In the genomic region with DNA sequence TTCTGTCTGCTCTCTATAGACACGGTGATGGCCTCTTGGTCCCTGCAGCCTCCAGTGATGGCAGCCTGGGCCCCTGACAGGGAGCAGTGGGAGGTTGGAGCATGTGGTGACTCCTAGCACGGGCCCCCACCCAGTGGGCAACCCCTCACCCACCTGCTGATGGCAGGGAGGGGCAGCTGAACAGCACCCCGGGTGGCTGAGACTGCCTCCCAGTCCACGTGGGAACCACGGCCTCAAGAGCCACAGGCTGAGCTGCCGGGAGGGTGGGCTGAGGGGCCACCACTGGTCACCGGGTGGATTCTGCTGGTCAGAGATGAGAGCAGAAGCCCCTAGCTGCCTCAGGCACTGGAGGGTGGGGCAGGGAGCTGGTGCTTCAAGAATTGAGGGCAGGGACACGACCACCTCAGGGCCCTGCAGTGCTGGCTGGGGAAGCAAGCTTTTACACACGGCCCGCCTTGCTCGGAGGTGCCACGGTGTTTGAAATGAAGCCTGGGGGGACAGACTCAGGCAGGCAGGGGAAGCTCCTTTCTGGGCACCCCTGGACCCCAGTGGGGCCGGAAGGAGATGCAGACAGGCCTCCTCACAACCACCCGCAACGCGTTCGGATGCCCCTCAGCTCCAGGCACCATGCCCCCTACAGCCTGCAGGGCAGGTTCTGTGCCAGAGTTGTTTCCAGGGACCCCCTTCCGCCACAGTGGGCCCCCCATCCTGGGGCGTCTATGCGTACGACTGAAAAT, we compare ENCODE assay signal across 20 cellular contexts. TPM values are rescaled to one million over a fixed set of nuclear protein-coding genes. Genes with fewer than 3 reads are reported as not detected.
A peak's percentile ranks its signal among the peaks of the same experiment; 100 is the strongest.
DNase-seq lines count a peak whose midpoint lies in the region; ATAC-seq and TF ChIP-seq lines count a peak whose summit lies in the region.
"Had no signal": no experiment of that assay in that cellular context is flagged by ENCODE, and none has a peak within 500 bp of the region (broad histone marks: within the 10 kb centered on the region; RNA-seq: fewer than 3 reads in every experiment).

No MANE protein-coding gene starts in this region.

- no peaks in the 10 kb centered on the region for H3K9me3 ChIP-seq in WERI-Rb-1 (ENCODE audit: severe bottlenecking)
- H3K9me3 ChIP-seq in lower lobe of right lung = no peaks in the 10 kb centered on the region
- H3K9me3 ChIP-seq: gastrocnemius medialis, HAP-1, uterus had no signal

- peaks cover 23% of the 10 kb centered on the region for H3K4me1 Mint-ChIP-seq in CD14-positive monocyte

- no peaks in the 10 kb centered on the region for H3K27me3 Mint-ChIP-seq in CD14-positive monocyte (ENCODE audit: low read depth in 3 of 3)
- H3K27me3 Mint-ChIP-seq: activated naive CD8-positive, alpha-beta T cell; CD4-positive, alpha-beta memory T cell; stimulated activated naive B cell treated with anti-CD40 and anti-IgM and Interleukin-4, amounts not matched to agents 10 μg/mL and 1 μg/mL and 100 μg/mL, for 72 hours had no signal

- H3K27ac ChIP-seq in WERI-Rb-1 (no peak overlapping the region), lower lobe of right lung (no peak overlapping the region)
- H3K27ac ChIP-seq: cardiac muscle cell, gastrocnemius medialis, uterus had no signal

- H3K9me3 Mint-ChIP-seq in CD14-positive monocyte = no peaks in the 10 kb centered on the region
- H3K9me3 Mint-ChIP-seq: stimulated activated naive B cell treated with anti-CD40 and anti-IgM and Interleukin-4, amounts not matched to agents 10 μg/mL and 1 μg/mL and 100 μg/mL, for 72 hours had no signal

- DNase-seq in AG08396 (ENCODE audit: low spot score) (peak; percentile 4), CD14-positive monocyte (ENCODE audit: low spot score) (peak; percentile 44), WERI-Rb-1 (peak; percentile 9), lower lobe of right lung (peak; percentile 34), NCI-H774 (lab: John Stamatoyannopoulos, UW) (no peak), DMS153 (lab: John Stamatoyannopoulos, UW) (no peak), retina (no peak)
- DNase-seq: activated CD4-positive, alpha-beta T cell treated with anti-CD3 and anti-CD28 coated beads, Interleukin-2, amount 50 U/mL, for 4 hours; CD4-positive, alpha-beta memory T cell; GDM1; Karpas-422; NCI-H1694; NCI-H526; stimulated activated CD4-positive, alpha-beta T cell treated with anti-CD3 and anti-CD28 coated beads, Interleukin-4, amount 100 ng/mL, for 1 hour; stimulated activated naive B cell treated with anti-CD40 and anti-IgM and Interleukin-4, amounts not matched to agents 10 μg/mL and 1 μg/mL and 100 μg/mL, for 72 hours had no signal

- no peak overlapping the region for H3K27ac Mint-ChIP-seq in CD14-positive monocyte
- H3K27ac Mint-ChIP-seq: activated naive CD8-positive, alpha-beta T cell; stimulated activated naive B cell treated with anti-CD40 and anti-IgM and Interleukin-4, amounts not matched to agents 10 μg/mL and 1 μg/mL and 100 μg/mL, for 72 hours had no signal

- H3K36me3 Mint-ChIP-seq in CD14-positive monocyte = peaks cover 26 to 50% of the 10 kb centered on the region in 2 donors
- H3K36me3 Mint-ChIP-seq: activated naive CD8-positive, alpha-beta T cell had no signal

- intact Hi-C loops in CD14-positive monocyte (cut with micrococcal nuclease) (loop anchor here in 1 of 2 donors (10.0 kb wide), 1 partner anchor 673 kb away; no protein-coding TSS in a partner anchor), lower lobe of right lung (cut with DNase I) (no loop called here)

- no peak overlapping the region for H3K4me3 ChIP-seq in WERI-Rb-1 (ENCODE audit: low read depth, low read length)
- no peak overlapping the region for H3K4me3 ChIP-seq in lower lobe of right lung
- H3K4me3 ChIP-seq: cardiac muscle cell, gastrocnemius medialis, HAP-1, uterus had no signal

- H3K4me1 ChIP-seq in lower lobe of right lung = peaks cover 35% of the 10 kb centered on the region

- TF ChIP-seq CTCF in CD14-positive monocyte (IDR thresholded peaks at IDR 0.05) (no peak), WERI-Rb-1 (IDR thresholded peaks at IDR 0.05; ENCODE audit: low read depth, low read length) (no peak), lower lobe of right lung (IDR thresholded peaks at IDR 0.05) (no peak)

- ATAC-seq in lower lobe of right lung = no peak
- ATAC-seq: gastrocnemius medialis; stimulated activated naive B cell treated with anti-CD40 and anti-IgM and Interleukin-4, amounts not matched to agents 10 μg/mL and 1 μg/mL and 100 μg/mL, for 72 hours had no signal

- H3K4me3 Mint-ChIP-seq in CD14-positive monocyte = no peak overlapping the region
- H3K4me3 Mint-ChIP-seq: activated naive CD8-positive, alpha-beta T cell; stimulated activated naive B cell treated with anti-CD40 and anti-IgM and Interleukin-4, amounts not matched to agents 10 μg/mL and 1 μg/mL and 100 μg/mL, for 72 hours had no signal

- H3K36me3 ChIP-seq in WERI-Rb-1 = peaks cover 24% of the 10 kb centered on the region
- peaks cover 61% of the 10 kb centered on the region for H3K36me3 ChIP-seq in lower lobe of right lung
- H3K36me3 ChIP-seq: HAP-1, uterus had no signal

- H3K27me3 ChIP-seq in WERI-Rb-1 (ENCODE audit: insufficient read depth, low read depth, severe bottlenecking) (no peaks in the 10 kb centered on the region), lower lobe of right lung (ENCODE audit: low read depth) (no peaks in the 10 kb centered on the region)
- H3K27me3 ChIP-seq: cardiac muscle cell, gastrocnemius medialis, uterus had no signal

RNA-seq across cellular contexts. Expression of gene HAUS3, which starts 6.3 kb away (rescaled TPM):
- 1 to 10 TPM; 4.4 to 5.0 TPM for polyA plus RNA-seq in CD14-positive monocyte
- 12.3 TPM for total RNA-seq in lower lobe of right lung

RNA-seq across cellular contexts. Expression of gene POLN, which starts 6.3 kb away (rescaled TPM):
- polyA plus RNA-seq in CD14-positive monocyte = under 1 TPM; 0.08 to 0.33 TPM
- total RNA-seq in lower lobe of right lung = 2.2 TPM

RNA-seq across cellular contexts. Expression of gene MXD4, which starts 13.7 kb away (rescaled TPM):
- 10 to 100 TPM; 24.5 to 35.9 TPM for polyA plus RNA-seq in CD14-positive monocyte
- total RNA-seq in lower lobe of right lung = 74.3 TPM

Comparison
In these comparisons a context has a peak if more than half of its experiments do, and no peak if none do; other contexts are left out.
1. DNase-seq: peak in AG08396 (single experiment), CD14-positive monocyte (single experiment), WERI-Rb-1 (single experiment) and lower lobe of right lung (single experiment); none in NCI-H774 (single experiment), DMS153 (single experiment) and retina (single experiment).